8 cellular contexts compared by ENCODE assay signal in the genomic region with DNA sequence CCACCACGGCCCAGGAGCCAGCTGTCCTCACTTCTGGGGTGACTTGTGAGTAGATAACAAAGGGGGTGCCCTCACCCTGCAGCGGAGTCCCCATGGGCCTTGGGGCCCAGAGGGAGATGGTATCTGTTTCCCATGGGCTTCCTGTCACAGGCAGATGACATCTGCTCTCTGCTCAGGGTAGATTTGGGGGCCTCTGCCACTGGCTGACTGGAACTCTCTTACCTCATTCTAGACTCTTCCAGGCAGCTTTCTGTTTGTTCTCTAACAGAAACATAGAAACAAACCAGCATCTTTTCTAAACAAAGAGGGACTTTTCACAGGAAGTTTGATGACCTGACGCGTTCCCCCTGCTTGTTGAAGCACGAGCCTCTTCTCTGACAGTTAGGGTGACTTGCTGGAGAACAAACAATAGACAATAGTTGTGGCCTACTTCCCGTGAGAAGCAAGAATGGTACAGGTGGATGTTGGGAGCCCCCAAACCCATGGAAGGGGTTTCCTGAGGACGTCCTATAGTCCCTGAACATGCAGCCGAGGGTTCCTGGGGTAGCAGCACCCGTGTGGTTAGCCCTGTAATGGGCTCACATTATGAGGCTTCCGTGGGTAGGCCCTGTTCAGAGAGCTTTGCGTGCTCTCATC.
A peak's percentile ranks its signal among the peaks of the same experiment; 100 is the strongest.
DNase-seq lines count a peak whose midpoint lies in the region; ATAC-seq and TF ChIP-seq lines count a peak whose summit lies in the region.

No MANE protein-coding gene starts in this region.

- H3K4me3 ChIP-seq in transverse colon = no peak overlapping the region

- no peak for TF ChIP-seq CTCF in transverse colon (IDR thresholded peaks at IDR 0.05)

- H3K36me3 Mint-ChIP-seq in memory B cell = peaks cover 3% of the 10 kb centered on the region

- intact Hi-C loops in transverse colon (cut with DNase I; ENCODE audit: low total_unique reads) = no loop called here

- H3K4me3 Mint-ChIP-seq in memory B cell = peak overlapping the region; percentile 60

- 61% methylated on average over 11 of the region's 11 CpGs; no CpG with 5 or more reads in 1 of the 2 donors for WGBS in transverse colon (ENCODE audit: low coverage in 1 of 2), 2 donors

- peaks cover 18 to 34% (median 20%) of the 10 kb centered on the region in 4 donors for H3K4me1 ChIP-seq in transverse colon

- peaks cover 45% of the 10 kb centered on the region for H3K4me1 Mint-ChIP-seq in memory B cell

- H3K27me3 Mint-ChIP-seq in memory B cell = no peaks in the 10 kb centered on the region

- peak; percentile 63 to 64 for DNase-seq in activated T-cell treated with anti-CD3 and anti-CD28 coated beads, Interleukin-2, amount 50 U/mL, for 48 hours
- DNase-seq in memory B cell (ENCODE audit: low spot score in 2 of 2) (peak; percentile 73 to 88), transverse colon (no peak), globus pallidus (ENCODE audit: low spot score) (no peak), putamen (ENCODE audit: low spot score) (no peak), HUDEP-2 (lab: John Stamatoyannopoulos, UW; ENCODE audit: unreplicated experiment in 76 of 76) (no peak)

- peak overlapping the region; percentile 61 to 69 (median 66) for H3K27ac ChIP-seq in transverse colon

- no peak for TF ChIP-seq POLR2A in transverse colon (IDR thresholded peaks at IDR 0.05)

- H3K9me3 Mint-ChIP-seq in memory B cell = no peaks in the 10 kb centered on the region

- H3K36me3 ChIP-seq in transverse colon = no peaks in the 10 kb centered on the region

- no peak for TF ChIP-seq EP300 in transverse colon (IDR thresholded peaks at IDR 0.05; ENCODE audit: low read depth)

- no peaks in the 10 kb centered on the region for H3K27me3 ChIP-seq in transverse colon

- peak overlapping the region; percentile 100 for H3K27ac Mint-ChIP-seq in memory B cell

- in situ Hi-C loops in transverse colon (cut with MboI; ENCODE audit: low pct_ligation_motif_present in 1 of 4, low pct_unique_long_range_greater_than_20kb in 1 of 4, low sequenced_read_pairs in 3 of 4) = no loop called here

- no peaks in the 10 kb centered on the region for H3K9me3 ChIP-seq in transverse colon

- ATAC-seq in GM19438 (IDR thresholded peaks at IDR 0.05; ENCODE audit: low read depth, unreplicated experiment) (peak; percentile 79), HG03439 (IDR thresholded peaks at IDR 0.05; ENCODE audit: unreplicated experiment) (peak; percentile 69), memory B cell (ENCODE audit: low read depth) (peak; percentile 82)

Comparison
In these comparisons a context has a peak if more than half of its experiments do, and no peak if none do; other contexts are left out.
1. DNase-seq: peak in activated T-cell treated with anti-CD3 and anti-CD28 coated beads, Interleukin-2, amount 50 U/mL, for 48 hours (2 of 2) and memory B cell (2 of 2); none in transverse colon (single experiment), globus pallidus (single experiment), putamen (single experiment) and HUDEP-2 (0 of 76).
2. Peak in every context shown above with its lines, with median percentiles within 50 percentile points of each other: ATAC-seq.